Comparison of ENCODE assay signal across 9 cellular contexts in genomic region chr2:154698238-154698788, GRCh38. TPM values are rescaled to one million over a fixed set of nuclear protein-coding genes. Genes with fewer than 3 reads are reported as not detected.
DNase-seq lines count a peak whose midpoint lies in the region; ATAC-seq and TF ChIP-seq lines count a peak whose summit lies in the region.
"Had no signal": no experiment of that assay in that cellular context is flagged by ENCODE, and none has a peak within 500 bp of the region (broad histone marks: within the 10 kb centered on the region; RNA-seq: fewer than 3 reads in every experiment).

TSS of gene KCNJ3 (plus strand) at chr2:154698695. CDS start at chr2:154698776, 81 bp downstream.

- H3K36me3 ChIP-seq in H7 (replicated peaks; ENCODE audit: control insufficient read depth, insufficient read depth, low read length) (no peaks in the 10 kb centered on the region), gastrocnemius medialis (no peaks in the 10 kb centered on the region)

- in situ Hi-C loops in gastrocnemius medialis (cut with MboI; ENCODE audit: low sequenced_read_pairs in 4 of 4) = no loop called here

- peaks cover 4% of the 10 kb centered on the region for H3K36me3 Mint-ChIP-seq in activated naive CD8-positive, alpha-beta T cell treated with anti-CD3 and anti-CD28 coated beads for 36 hours

- H3K27me3 ChIP-seq in H7 (ENCODE audit: control insufficient read depth, insufficient read depth, low read length) = peaks cover 33% of the 10 kb centered on the region
- peaks cover 17 to 25% (median 18%) of the 10 kb centered on the region in 3 donors for H3K27me3 ChIP-seq in gastrocnemius medialis

- H3K4me1 Mint-ChIP-seq in activated naive CD8-positive, alpha-beta T cell treated with anti-CD3 and anti-CD28 coated beads for 36 hours = peaks cover 4% of the 10 kb centered on the region

- no peak for ATAC-seq in gastrocnemius medialis
- ATAC-seq in GM19452 (IDR thresholded peaks at IDR 0.05; ENCODE audit: unreplicated experiment) = no peak

- no peaks in the 10 kb centered on the region for H3K4me1 ChIP-seq in gastrocnemius medialis

- H3K9me3 Mint-ChIP-seq in activated naive CD8-positive, alpha-beta T cell treated with anti-CD3 and anti-CD28 coated beads for 36 hours = peaks cover 3% of the 10 kb centered on the region

- TF ChIP-seq CTCF in gastrocnemius medialis (IDR thresholded peaks at IDR 0.05 in 4 of 5, conservative IDR thresholded peaks at IDR 0.05 in 1 of 5) = no peak

- DNase-seq in H7 = no peak
- no peak for DNase-seq in activated naive CD8-positive, alpha-beta T cell treated with anti-CD3 and anti-CD28 coated beads for 36 hours
- DNase-seq in iPS-NIHi7 (ENCODE audit: extremely low spot score) = peak; percentile 13
- no peak for DNase-seq in gastrocnemius medialis
- DNase-seq in Kasumi-1 (lab: John Stamatoyannopoulos, UW) = no peak
- no peak for DNase-seq in NCI-H2081 (lab: John Stamatoyannopoulos, UW)
- DNase-seq in MV-4-11 (lab: John Stamatoyannopoulos, UW) = no peak

- TF ChIP-seq POLR2A in gastrocnemius medialis (IDR thresholded peaks at IDR 0.05) = no peak

- H3K27me3 Mint-ChIP-seq in activated naive CD8-positive, alpha-beta T cell treated with anti-CD3 and anti-CD28 coated beads for 36 hours = peaks cover 53% of the 10 kb centered on the region

- H3K27ac ChIP-seq in gastrocnemius medialis = no peak within 1 kb of the TSS

- H3K4me3 ChIP-seq in H7 (ENCODE audit: insufficient read depth, low read depth, low read length) (peak within 1 kb of the TSS; percentile 56), gastrocnemius medialis (peak within 1 kb of the TSS; percentile 18 to 51 (median 44))

- peak within 1 kb of the TSS; percentile 49 for H3K4me3 Mint-ChIP-seq in activated naive CD8-positive, alpha-beta T cell treated with anti-CD3 and anti-CD28 coated beads for 36 hours

- H3K9me3 ChIP-seq in gastrocnemius medialis = no peaks in the 10 kb centered on the region

- intact Hi-C loops in gastrocnemius medialis (cut with DNase I; ENCODE audit: low total_unique reads) = no loop called here

- no peak within 1 kb of the TSS for H3K27ac Mint-ChIP-seq in activated naive CD8-positive, alpha-beta T cell treated with anti-CD3 and anti-CD28 coated beads for 36 hours

RNA-seq across cellular contexts. Expression of gene KCNJ3, which starts in this region (rescaled TPM):
- total RNA-seq in H7 (2014; rRNA removed; shearing (Covaris generic)) = 0.07 and 0.28 TPM in 2 replicates
- total RNA-seq in activated naive CD8-positive, alpha-beta T cell treated with anti-CD3 and anti-CD28 coated beads for 36 hours = not detected
- under 1 TPM in 1 of 4 donors, not detected in 3; 0.09 TPM for total RNA-seq in gastrocnemius medialis
- total RNA-seq: SK-MEL-5 had no signal
